13 cellular contexts compared by ENCODE assay signal in the genomic region with DNA sequence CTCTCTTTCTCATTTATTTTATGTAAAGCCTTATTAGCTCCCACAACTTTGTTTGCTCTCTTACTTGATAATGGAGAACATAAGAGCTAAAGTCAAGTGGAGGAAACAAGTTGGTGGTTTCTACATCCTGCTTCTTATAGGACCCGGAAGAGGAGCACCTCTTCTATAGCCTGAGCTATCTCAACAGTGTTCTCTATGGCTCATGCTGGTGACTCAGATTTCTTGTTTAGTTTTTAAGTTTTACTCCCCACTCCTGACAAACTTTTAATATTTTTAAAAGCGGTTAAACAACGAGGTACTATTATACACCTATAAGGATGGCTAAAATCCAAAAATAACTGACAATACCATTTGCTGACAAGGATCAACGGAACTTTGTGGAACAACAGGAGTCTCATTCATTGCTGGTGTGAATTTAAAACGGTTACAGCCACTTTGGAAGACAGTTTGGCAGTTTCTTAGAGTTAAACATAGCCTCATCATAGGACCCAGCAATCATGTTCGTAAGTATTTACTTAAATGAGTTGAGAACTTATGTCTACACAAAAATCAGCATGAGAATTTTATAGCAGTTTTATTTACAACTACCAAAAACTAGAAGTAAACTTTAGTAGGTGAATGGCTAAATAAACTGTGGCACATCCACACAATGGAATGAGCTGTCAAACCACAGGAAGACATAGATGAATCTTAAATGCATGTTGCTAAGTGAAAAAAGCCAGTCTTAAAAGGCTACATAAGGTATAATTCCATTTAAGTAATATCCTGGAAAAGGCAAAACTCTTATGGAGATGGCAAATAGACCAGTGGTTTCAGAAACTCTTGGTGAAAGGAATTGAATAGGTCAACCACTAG. TPM values are rescaled to one million over a fixed set of nuclear protein-coding genes. Genes with fewer than 3 reads are reported as not detected.
DNase-seq lines count a peak whose midpoint lies in the region; ATAC-seq and TF ChIP-seq lines count a peak whose summit lies in the region.
"Had no signal": no experiment of that assay in that cellular context is flagged by ENCODE, and none has a peak within 500 bp of the region (broad histone marks: within the 10 kb centered on the region; RNA-seq: fewer than 3 reads in every experiment).

No MANE protein-coding gene starts in this region.

- no peaks in the 10 kb centered on the region for H3K27me3 ChIP-seq in mammary epithelial cell (ENCODE audit: insufficient read depth, low read length)
- H3K27me3 ChIP-seq: ascending aorta, heart right ventricle had no signal

- H2AFZ ChIP-seq in mammary epithelial cell (ENCODE audit: low read depth, low read length), result peak overlapping the region; percentile 13

- no TSS peak for BruUV-seq in mammary epithelial cell (replicated peaks; lab: Mats Ljungman, UMichigan)

- DNase-seq in activated T-cell treated with anti-CD3 and anti-CD28 coated beads, Interleukin-2, amount 50 U/mL, for 72 hours, result peak; percentile 20 to 26
- DNase-seq in activated T-cell treated with anti-CD3 and anti-CD28 coated beads, Interleukin-2, amount 50 U/mL, for 1 hour, result no peak
- peak; percentile 60 for DNase-seq in M059J (ENCODE audit: low read depth)
- DNase-seq in mammary epithelial cell, result peak; percentile 77
- DNase-seq in stimulated activated effector memory CD8-positive, alpha-beta T cell treated with anti-CD3 and anti-CD28 coated beads, Interleukin-12 subunit alpha, Interleukin-12 subunit beta, amount 100 ng/mL, for 72 hours (ENCODE audit: low spot score in 2 of 2), result no peak
- DNase-seq in SKM-1 (lab: John Stamatoyannopoulos, UW; ENCODE audit: unreplicated experiment), result no peak
- no peak for DNase-seq in OCI-M1 (lab: John Stamatoyannopoulos, UW)
- no peak for DNase-seq in foreskin melanocyte
- DNase-seq: heart right ventricle, mesendoderm, NCI-H1092 treated with DMSO at 0.1 percent for 48 hours, NCI-H774 had no signal

- no peak overlapping the region for H3K4me3 ChIP-seq in mammary epithelial cell (replicated peaks in 1 of 3; ENCODE audit: insufficient read depth in 1 of 3, low read depth in 2 of 3, low read length in 3 of 3)
- H3K4me3 ChIP-seq: ascending aorta, heart right ventricle had no signal

- H3K79me2 ChIP-seq in mammary epithelial cell (ENCODE audit: insufficient read depth, low read length), result no peaks in the 10 kb centered on the region

- H3K4me3 Mint-ChIP-seq in activated T-cell treated with anti-CD3 and anti-CD28 coated beads, Interleukin-2, amount 50 U/mL, for 72 hours, result peak overlapping the region; percentile 25 to 84
- H3K4me3 Mint-ChIP-seq in stimulated activated effector memory CD8-positive, alpha-beta T cell treated with anti-CD3 and anti-CD28 coated beads, Interleukin-12 subunit alpha, Interleukin-12 subunit beta, amount 100 ng/mL, for 72 hours, result peak overlapping the region; percentile 34

- in situ Hi-C loops in mammary epithelial cell (cut with MboI; ENCODE audit: low sequenced_read_pairs in 2 of 2), result no loop called here

- 53% methylated on average over 6 of the region's 6 CpGs for WGBS in mammary epithelial cell (ENCODE audit: low coverage, missing lambda C conversion rate)

- H4K20me1 ChIP-seq in mammary epithelial cell (ENCODE audit: insufficient read depth, low read length), result no peaks in the 10 kb centered on the region

- peaks cover 9 to 14% of the 10 kb centered on the region in 2 donors for H3K36me3 Mint-ChIP-seq in activated T-cell treated with anti-CD3 and anti-CD28 coated beads, Interleukin-2, amount 50 U/mL, for 72 hours (ENCODE audit: insufficient read depth in 2 of 2)
- no peaks in the 10 kb centered on the region for H3K36me3 Mint-ChIP-seq in stimulated activated effector memory CD8-positive, alpha-beta T cell treated with anti-CD3 and anti-CD28 coated beads, Interleukin-12 subunit alpha, Interleukin-12 subunit beta, amount 100 ng/mL, for 72 hours

- H3K4me1 ChIP-seq in mammary epithelial cell (ENCODE audit: insufficient read depth, low read length), result peaks cover 18% of the 10 kb centered on the region

- H3K27ac ChIP-seq in mammary epithelial cell (ENCODE audit: insufficient read depth, low read depth, low read length), result no peak overlapping the region
- H3K27ac ChIP-seq: ascending aorta, heart right ventricle had no signal

- CTCF ChIA-PET in mammary epithelial cell (lab: Charles Lee; ENCODE audit: low non-redundant PET), result no interaction called here

- intact Hi-C loops in mammary epithelial cell (cut with micrococcal nuclease), result no loop called here

- dilution Hi-C loops in mammary epithelial cell (cut with HindIII; ENCODE audit: low sequenced_read_pairs), result no loop called here

- peak overlapping the region; percentile 99 for H3K27ac Mint-ChIP-seq in activated T-cell treated with anti-CD3 and anti-CD28 coated beads, Interleukin-2, amount 50 U/mL, for 72 hours
- peak overlapping the region; percentile 93 for H3K27ac Mint-ChIP-seq in stimulated activated effector memory CD8-positive, alpha-beta T cell treated with anti-CD3 and anti-CD28 coated beads, Interleukin-12 subunit alpha, Interleukin-12 subunit beta, amount 100 ng/mL, for 72 hours

- H3K9ac ChIP-seq in mammary epithelial cell (ENCODE audit: insufficient read depth, low read length), result no peak overlapping the region

- peaks cover 54% of the 10 kb centered on the region for H3K4me1 Mint-ChIP-seq in activated T-cell treated with anti-CD3 and anti-CD28 coated beads, Interleukin-2, amount 50 U/mL, for 72 hours (ENCODE audit: low read depth)
- H3K4me1 Mint-ChIP-seq in stimulated activated effector memory CD8-positive, alpha-beta T cell treated with anti-CD3 and anti-CD28 coated beads, Interleukin-12 subunit alpha, Interleukin-12 subunit beta, amount 100 ng/mL, for 72 hours, result peaks cover 41% of the 10 kb centered on the region

- no peaks in the 10 kb centered on the region for H3K36me3 ChIP-seq in mammary epithelial cell (ENCODE audit: insufficient read depth, low read length)
- H3K36me3 ChIP-seq: ascending aorta, heart right ventricle had no signal

- H3K27me3 Mint-ChIP-seq in activated T-cell treated with anti-CD3 and anti-CD28 coated beads, Interleukin-2, amount 50 U/mL, for 72 hours (ENCODE audit: low read depth), result no peaks in the 10 kb centered on the region

- peak; percentile 87 to 91 for ATAC-seq in activated T-cell treated with anti-CD3 and anti-CD28 coated beads, Interleukin-2, amount 50 U/mL, for 72 hours (replicated peaks in 1 of 2)
- ATAC-seq in stimulated activated effector memory CD8-positive, alpha-beta T cell treated with anti-CD3 and anti-CD28 coated beads, Interleukin-12 subunit alpha, Interleukin-12 subunit beta, amount 100 ng/mL, for 72 hours, result peak; percentile 93
- ATAC-seq: heart right ventricle had no signal

- H3K4me2 ChIP-seq in mammary epithelial cell (ENCODE audit: insufficient read depth, low read depth, low read length), result no peak overlapping the region

- peaks cover 7 to 11% of the 10 kb centered on the region in 2 donors for H3K9me3 Mint-ChIP-seq in activated T-cell treated with anti-CD3 and anti-CD28 coated beads, Interleukin-2, amount 50 U/mL, for 72 hours
- peaks cover 9% of the 10 kb centered on the region for H3K9me3 Mint-ChIP-seq in stimulated activated effector memory CD8-positive, alpha-beta T cell treated with anti-CD3 and anti-CD28 coated beads, Interleukin-12 subunit alpha, Interleukin-12 subunit beta, amount 100 ng/mL, for 72 hours

- TF ChIP-seq CTCF in mammary epithelial cell (conservative IDR thresholded peaks at IDR 0.05 in 1 of 2, IDR thresholded peaks at IDR 0.05 in 1 of 2; ENCODE audit: extremely low read depth in 1 of 2, insufficient read depth in 1 of 2, low read depth in 1 of 2, low read length in 2 of 2), result no peak

- no peaks in the 10 kb centered on the region for H3K9me3 ChIP-seq in mammary epithelial cell (replicated peaks; ENCODE audit: insufficient read depth, low read length)
- H3K9me3 ChIP-seq: ascending aorta, heart right ventricle had no signal

RNA-seq across cellular contexts. Expression of a gene that starts 12.7 kb away (rescaled TPM):
- 10 to 100 TPM; 27.0 to 28.9 TPM for total RNA-seq in activated T-cell treated with anti-CD3 and anti-CD28 coated beads, Interleukin-2, amount 50 U/mL, for 72 hours
- total RNA-seq in M059J (2014; rRNA removed; shearing (Covaris generic)), result 63.4 and 78.4 TPM in 2 replicates
- total RNA-seq in mammary epithelial cell, result 100 to 1,000 TPM in 1 of 2 donors, 10 to 100 TPM in 1; 96.7 to 276 TPM
- polyA plus RNA-seq in mammary epithelial cell, result 84.4 TPM
- 192 TPM for polyA minus RNA-seq in mammary epithelial cell

Comparison
In these comparisons a context has a peak if more than half of its experiments do, and no peak if none do; other contexts are left out.
1. DNase-seq: peak in activated T-cell treated with anti-CD3 and anti-CD28 coated beads, Interleukin-2, amount 50 U/mL, for 72 hours (2 of 2), M059J (single experiment) and mammary epithelial cell (single experiment); none in activated T-cell treated with anti-CD3 and anti-CD28 coated beads, Interleukin-2, amount 50 U/mL, for 1 hour (single experiment), stimulated activated effector memory CD8-positive, alpha-beta T cell treated with anti-CD3 and anti-CD28 coated beads, Interleukin-12 subunit alpha, Interleukin-12 subunit beta, amount 100 ng/mL, for 72 hours (0 of 2), SKM-1 (single experiment), OCI-M1 (single experiment) and foreskin melanocyte (single experiment).